In the genomic region with DNA sequence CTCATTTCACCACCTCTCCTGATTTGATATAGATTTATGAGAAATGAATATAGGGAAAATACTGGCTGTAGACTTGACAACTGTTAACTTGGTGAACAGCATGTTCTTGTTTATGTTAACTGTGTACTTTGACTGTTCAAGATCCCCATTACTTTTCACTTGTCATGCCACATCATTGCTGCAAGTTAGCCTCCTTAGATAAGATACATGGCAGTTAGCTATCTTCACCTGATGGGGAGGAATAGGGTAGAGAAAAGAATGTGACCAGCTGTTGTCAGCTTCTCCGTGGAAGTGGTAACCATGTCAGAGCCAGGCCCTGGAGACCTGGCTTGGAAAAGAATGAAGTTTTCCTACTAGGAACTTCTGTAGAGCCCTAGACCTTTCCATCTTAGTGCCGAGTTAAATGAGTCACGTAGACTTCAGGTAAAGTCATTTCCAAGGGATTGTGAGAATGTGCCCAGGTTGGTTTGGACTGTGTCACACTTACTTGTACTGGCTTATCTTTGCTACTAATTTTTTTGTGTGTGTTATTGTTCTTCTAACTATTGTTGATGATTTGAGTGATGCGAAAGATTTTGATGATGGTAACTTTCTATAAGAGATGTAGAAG, we compare ENCODE assay signal across 2 cellular contexts. TPM values are rescaled to one million over a fixed set of nuclear protein-coding genes. Genes with fewer than 3 reads are reported as not detected.
"Had no signal": no experiment of that assay in that cellular context is flagged by ENCODE, and none has a peak within 500 bp of the region (broad histone marks: within the 10 kb centered on the region; RNA-seq: fewer than 3 reads in every experiment).

No MANE protein-coding gene starts in this region.

RNA-seq across cellular contexts. Expression of gene FAM72B, which starts 42.3 kb away (rescaled TPM):
- total RNA-seq: left ventricle myocardium inferior; naive thymus-derived CD8-positive, alpha-beta T cell had no signal
- polyA plus RNA-seq: naive thymus-derived CD8-positive, alpha-beta T cell had no signal
